ENCODE assay signal across 14 cellular contexts in genomic region chr5:173282916-173283315, GRCh38. TPM values are rescaled to one million over a fixed set of nuclear protein-coding genes. Genes with fewer than 3 reads are reported as not detected.
DNase-seq lines count a peak whose midpoint lies in the region; ATAC-seq and TF ChIP-seq lines count a peak whose summit lies in the region.
"Had no signal": no experiment of that assay in that cellular context is flagged by ENCODE, and none has a peak within 500 bp of the region (broad histone marks: within the 10 kb centered on the region; RNA-seq: fewer than 3 reads in every experiment).

No MANE protein-coding gene starts in this region.

- no TSS peak for BruUV-seq in HCT116 (replicated peaks; lab: Mats Ljungman, UMichigan)

- no peak for TF ChIP-seq RAD21 in HCT116 (IDR thresholded peaks at IDR 0.05; ENCODE audit: low read depth)

- intact Hi-C loops in HCT116 (cut with micrococcal nuclease) = loop anchor here (1.0 to 2.0 kb wide), 3 partner anchors 117 to 576 kb away; no protein-coding TSS in a partner anchor
- intact Hi-C loops in naive thymus-derived CD4-positive, alpha-beta T cell (cut with micrococcal nuclease) = loop anchor here (1.0 to 10.0 kb wide), 3 partner anchors 128 to 571 kb away; no protein-coding TSS in a partner anchor

- H3K27ac ChIP-seq in C4-2B (peak overlapping the region; percentile 59), HCT116 (ENCODE audit: low read depth, low read length) (no peak overlapping the region), hepatocyte (no peak overlapping the region)
- no peak overlapping the region for H3K27ac ChIP-seq in naive thymus-derived CD4-positive, alpha-beta T cell (ENCODE audit: low read depth, low read length)
- no peak overlapping the region for H3K27ac ChIP-seq in CD8-positive, alpha-beta memory T cell (ENCODE audit: low read depth, low read length)
- H3K27ac ChIP-seq: brain microvascular endothelial cell had no signal

- peaks cover 56% of the 10 kb centered on the region for H3K27me3 Mint-ChIP-seq in activated naive CD8-positive, alpha-beta T cell treated with anti-CD3 and anti-CD28 coated beads for 36 hours
- H3K27me3 Mint-ChIP-seq in naive thymus-derived CD4-positive, alpha-beta T cell = peaks cover 58 to 72% (median 67%) of the 10 kb centered on the region in 5 donors
- peaks cover 40 to 71% of the 10 kb centered on the region in 2 donors for H3K27me3 Mint-ChIP-seq in CD8-positive, alpha-beta memory T cell

- WGBS in hepatocyte (ENCODE audit: low lambda C conversion rate, missing lambda C conversion rate) = 77% methylated on average over 10 of the region's 10 CpGs

- POLR2A ChIA-PET in HCT116 (lab: Charles Lee) = no interaction called here
- POLR2A ChIA-PET in naive thymus-derived CD4-positive, alpha-beta T cell (lab: Charles Lee) = no interaction called here
- POLR2A ChIA-PET in CD8-positive, alpha-beta memory T cell (lab: Charles Lee) = no interaction called here

- no peaks in the 10 kb centered on the region for H3K36me3 Mint-ChIP-seq in activated naive CD8-positive, alpha-beta T cell treated with anti-CD3 and anti-CD28 coated beads for 36 hours
- peaks cover 0 to 8% (median 0%) of the 10 kb centered on the region in 5 donors for H3K36me3 Mint-ChIP-seq in naive thymus-derived CD4-positive, alpha-beta T cell
- H3K36me3 Mint-ChIP-seq in CD8-positive, alpha-beta memory T cell = peaks cover 0 to 4% (median 0%) of the 10 kb centered on the region in 3 donors

- no peak overlapping the region for H3K27ac Mint-ChIP-seq in activated naive CD8-positive, alpha-beta T cell treated with anti-CD3 and anti-CD28 coated beads for 36 hours
- H3K27ac Mint-ChIP-seq in naive thymus-derived CD4-positive, alpha-beta T cell = no peak overlapping the region
- no peak overlapping the region for H3K27ac Mint-ChIP-seq in CD8-positive, alpha-beta memory T cell
- H3K27ac Mint-ChIP-seq: activated naive CD4-positive, alpha-beta T cell treated with anti-CD3 and anti-CD28 coated beads, Interleukin-2, amount 50 U/mL, for 72 hours; stimulated activated memory B cell treated with anti-CD40 and anti-IgM and Interleukin-4, amounts not matched to agents 10 μg/mL and 1 μg/mL and 100 μg/mL, for 72 hours had no signal

- H2AFZ ChIP-seq in HCT116 (ENCODE audit: low read depth, low read length, poor library complexity, severe bottlenecking) (no peak overlapping the region), hepatocyte (no peak overlapping the region)

- no peak overlapping the region for H3K9ac ChIP-seq in HCT116 (ENCODE audit: low read length)

- H3K4me3 ChIP-seq in HCT116 (replicated peaks in 1 of 2; ENCODE audit: low read depth in 1 of 2, low read length in 2 of 2) (no peak overlapping the region), hepatocyte (no peak overlapping the region)
- H3K4me3 ChIP-seq in naive thymus-derived CD4-positive, alpha-beta T cell (ENCODE audit: low read length) = no peak overlapping the region
- no peak overlapping the region for H3K4me3 ChIP-seq in CD8-positive, alpha-beta memory T cell (ENCODE audit: low read length)

- H3K27me3 ChIP-seq in HCT116 (ENCODE audit: insufficient read depth, low read length) (no peaks in the 10 kb centered on the region), hepatocyte (peaks cover 33% of the 10 kb centered on the region)
- H3K27me3 ChIP-seq in naive thymus-derived CD4-positive, alpha-beta T cell (ENCODE audit: control insufficient read depth in 2 of 2, insufficient read depth in 2 of 2, low read length in 2 of 2) = no peaks in the 10 kb centered on the region
- H3K27me3 ChIP-seq in CD8-positive, alpha-beta memory T cell (ENCODE audit: insufficient read depth, low read length, poor library complexity, severe bottlenecking) = peaks cover 3% of the 10 kb centered on the region

- TF ChIP-seq POLR2A in HCT116 (IDR thresholded peaks at IDR 0.05; ENCODE audit: borderline replicate concordance, extremely low read depth, insufficient read depth, insufficient read length) = no peak

- no peaks in the 10 kb centered on the region for H4K20me1 ChIP-seq in HCT116 (ENCODE audit: insufficient read depth)
- H4K20me1 ChIP-seq in hepatocyte (ENCODE audit: insufficient read depth, poor library complexity, severe bottlenecking) = no peaks in the 10 kb centered on the region

- H3K9me2 ChIP-seq in HCT116 (ENCODE audit: insufficient read depth) (no peaks in the 10 kb centered on the region), hepatocyte (replicated peaks; ENCODE audit: insufficient read depth) (no peaks in the 10 kb centered on the region)

- TF ChIP-seq CTCF in C4-2B (conservative IDR thresholded peaks at IDR 0.05) (no peak), HCT116 (IDR thresholded peaks at IDR 0.05 in 2 of 3, conservative IDR thresholded peaks at IDR 0.05 in 1 of 3; ENCODE audit: borderline replicate concordance in 1 of 3, insufficient read depth in 1 of 3, low read depth in 2 of 3, low read length in 2 of 3) (no peak), hepatocyte (IDR thresholded peaks at IDR 0.05; ENCODE audit: poor library complexity) (no peak)

- H3K36me3 ChIP-seq in HCT116 (ENCODE audit: control insufficient read depth in 1 of 2, insufficient read depth in 2 of 2, low read length in 2 of 2) (no peaks in the 10 kb centered on the region), hepatocyte (replicated peaks; ENCODE audit: insufficient read depth, low read depth) (no peaks in the 10 kb centered on the region)
- no peaks in the 10 kb centered on the region for H3K36me3 ChIP-seq in naive thymus-derived CD4-positive, alpha-beta T cell (ENCODE audit: control insufficient read depth in 2 of 3, insufficient read depth in 3 of 3, low read length in 3 of 3)
- no peaks in the 10 kb centered on the region for H3K36me3 ChIP-seq in CD8-positive, alpha-beta memory T cell (ENCODE audit: insufficient read depth, low read length)
- H3K36me3 ChIP-seq: brain microvascular endothelial cell had no signal

- H3K9me3 Mint-ChIP-seq in activated naive CD8-positive, alpha-beta T cell treated with anti-CD3 and anti-CD28 coated beads for 36 hours = peaks cover 3% of the 10 kb centered on the region
- peaks cover 0 to 8% (median 4%) of the 10 kb centered on the region in 11 donors for H3K9me3 Mint-ChIP-seq in naive thymus-derived CD4-positive, alpha-beta T cell
- H3K9me3 Mint-ChIP-seq in CD8-positive, alpha-beta memory T cell = peaks cover 0 to 17% (median 3%) of the 10 kb centered on the region in 5 donors

- RAD21 ChIA-PET in HCT116 (lab: Charles Lee; ENCODE audit: low non-redundant PET in 1 of 2, low total read pairs in 2 of 2, uncharacterized antibody in 2 of 2, unreplicated experiment in 2 of 2) = no interaction called here

- peak overlapping the region; percentile 41 for H3K4me3 Mint-ChIP-seq in activated naive CD8-positive, alpha-beta T cell treated with anti-CD3 and anti-CD28 coated beads for 36 hours
- H3K4me3 Mint-ChIP-seq in naive thymus-derived CD4-positive, alpha-beta T cell = peak overlapping the region in 6 of 10 donors; percentile 10 to 62 (median 50)
- H3K4me3 Mint-ChIP-seq in CD8-positive, alpha-beta memory T cell = peak overlapping the region in 1 of 7 donors; percentile 12
- H3K4me3 Mint-ChIP-seq: stimulated activated memory B cell treated with anti-CD40 and anti-IgM and Interleukin-4, amounts not matched to agents 10 μg/mL and 1 μg/mL and 100 μg/mL, for 72 hours had no signal

- DNase-seq in HCT116 (ENCODE audit: low read depth, low spot score) (no peak), hepatocyte (ENCODE audit: low spot score) (no peak)
- DNase-seq in activated naive CD8-positive, alpha-beta T cell treated with anti-CD3 and anti-CD28 coated beads for 36 hours = no peak
- no peak for DNase-seq in naive thymus-derived CD4-positive, alpha-beta T cell
- DNase-seq in activated effector memory CD4-positive, alpha-beta T cell treated with Interleukin-2 at 50 U/mL for 16 hours = no peak
- DNase-seq in CD8-positive, alpha-beta memory T cell = no peak
- DNase-seq: brain microvascular endothelial cell, cortex of kidney, HCEC 1CT, T1000 had no signal

- CTCF ChIA-PET in HCT116 (lab: Charles Lee) = interaction anchor here (1.5 kb wide), 1 partner anchor 304 kb away, joined by 4 read pairs; no protein-coding TSS in a partner anchor
- CTCF ChIA-PET in naive thymus-derived CD4-positive, alpha-beta T cell (lab: Charles Lee) = no interaction called here
- CTCF ChIA-PET in CD8-positive, alpha-beta memory T cell (lab: Charles Lee) = no interaction called here

- H3K9me3 ChIP-seq in HCT116 (ENCODE audit: control insufficient read depth in 1 of 2, insufficient read depth in 1 of 2, low read depth in 1 of 2, low read length in 2 of 2) (no peaks in the 10 kb centered on the region), hepatocyte (ENCODE audit: low read depth) (no peaks in the 10 kb centered on the region)
- no peaks in the 10 kb centered on the region for H3K9me3 ChIP-seq in naive thymus-derived CD4-positive, alpha-beta T cell (ENCODE audit: control insufficient read depth in 2 of 3, low read length in 3 of 3)
- H3K9me3 ChIP-seq in CD8-positive, alpha-beta memory T cell (ENCODE audit: low read length) = no peaks in the 10 kb centered on the region

- H3K4me2 ChIP-seq in HCT116 (ENCODE audit: low read length) = peak overlapping the region; percentile 53; the same call in 1 of the 2 replicates
- H3K4me2 ChIP-seq in hepatocyte = no peak overlapping the region

- H3K4me1 Mint-ChIP-seq in activated naive CD8-positive, alpha-beta T cell treated with anti-CD3 and anti-CD28 coated beads for 36 hours = peaks cover 8% of the 10 kb centered on the region
- peaks cover 0 to 21% (median 7%) of the 10 kb centered on the region in 7 donors for H3K4me1 Mint-ChIP-seq in naive thymus-derived CD4-positive, alpha-beta T cell
- peaks cover 0 to 14% (median 4%) of the 10 kb centered on the region in 3 donors for H3K4me1 Mint-ChIP-seq in CD8-positive, alpha-beta memory T cell
- H3K4me1 Mint-ChIP-seq: stimulated activated memory B cell treated with anti-CD40 and anti-IgM and Interleukin-4, amounts not matched to agents 10 μg/mL and 1 μg/mL and 100 μg/mL, for 72 hours had no signal

- H3K79me2 ChIP-seq in HCT116 (ENCODE audit: insufficient read depth, low read length) (no peaks in the 10 kb centered on the region), hepatocyte (no peaks in the 10 kb centered on the region)

- H3K4me1 ChIP-seq in HCT116 (ENCODE audit: control insufficient read depth in 1 of 2, insufficient read depth in 2 of 2, low read length in 2 of 2) (peaks cover 8 to 13% of the 10 kb centered on the region in 2 experiments), hepatocyte (ENCODE audit: insufficient read depth) (peaks cover 3% of the 10 kb centered on the region)
- H3K4me1 ChIP-seq in naive thymus-derived CD4-positive, alpha-beta T cell (ENCODE audit: control insufficient read depth in 2 of 2, insufficient read depth in 2 of 2, low read length in 2 of 2) = no peaks in the 10 kb centered on the region
- H3K4me1 ChIP-seq in CD8-positive, alpha-beta memory T cell (ENCODE audit: insufficient read depth, low read length) = peaks cover 3% of the 10 kb centered on the region

- ATAC-seq in HCT116 = no peak
- ATAC-seq in naive thymus-derived CD4-positive, alpha-beta T cell = no peak
- ATAC-seq: stimulated activated memory B cell treated with anti-CD40 and anti-IgM and Interleukin-4, amounts not matched to agents 10 μg/mL and 1 μg/mL and 100 μg/mL, for 72 hours had no signal

RNA-seq across cellular contexts. Expression of gene STC2, which starts 45.3 kb away (rescaled TPM):
- total RNA-seq in HCT116 (2021; ENCODE audit: unreplicated experiment) = 97.3 TPM
- polyA plus RNA-seq in HCT116 (2012) = 177 and 214 TPM in 2 replicates
- 10 to 100 TPM; 41.1 to 41.2 TPM for total RNA-seq in activated naive CD8-positive, alpha-beta T cell treated with anti-CD3 and anti-CD28 coated beads for 36 hours
- total RNA-seq in naive thymus-derived CD4-positive, alpha-beta T cell = 10 to 100 TPM in 1 of 5 experiments, not detected in 4; 28.3 TPM
- polyA plus RNA-seq in naive thymus-derived CD4-positive, alpha-beta T cell = not detected
- total RNA-seq in hepatocyte = 26.6 and 28.6 TPM in 2 replicates
- polyA plus RNA-seq in hepatocyte = 27.8 and 38.8 TPM in 2 replicates
- 1 to 10 TPM; 2.1 to 2.4 TPM for total RNA-seq in CD8-positive, alpha-beta memory T cell
- not detected for polyA plus RNA-seq in CD8-positive, alpha-beta memory T cell

RNA-seq across cellular contexts. Expression of gene NKX2-5, which starts 47.9 kb away (rescaled TPM):
- total RNA-seq in HCT116 (2021; ENCODE audit: unreplicated experiment) (not detected), hepatocyte (not detected in 2 replicates)
- polyA plus RNA-seq in HCT116 (2012) = not detected in 2 replicates
- total RNA-seq in activated naive CD8-positive, alpha-beta T cell treated with anti-CD3 and anti-CD28 coated beads for 36 hours = under 1 TPM; 0.12 to 0.21 TPM
- total RNA-seq in naive thymus-derived CD4-positive, alpha-beta T cell = not detected
- polyA plus RNA-seq in naive thymus-derived CD4-positive, alpha-beta T cell = not detected
- 0.21 and 0.39 TPM in 2 replicates for polyA plus RNA-seq in hepatocyte
- under 1 TPM in 1 of 2 experiments, not detected in 1; 0.22 TPM for total RNA-seq in CD8-positive, alpha-beta memory T cell
- polyA plus RNA-seq in CD8-positive, alpha-beta memory T cell = not detected
- total RNA-seq: lung microvascular endothelial cell had no signal
